ENCODE assay signal across 10 cellular contexts in the genomic region with DNA sequence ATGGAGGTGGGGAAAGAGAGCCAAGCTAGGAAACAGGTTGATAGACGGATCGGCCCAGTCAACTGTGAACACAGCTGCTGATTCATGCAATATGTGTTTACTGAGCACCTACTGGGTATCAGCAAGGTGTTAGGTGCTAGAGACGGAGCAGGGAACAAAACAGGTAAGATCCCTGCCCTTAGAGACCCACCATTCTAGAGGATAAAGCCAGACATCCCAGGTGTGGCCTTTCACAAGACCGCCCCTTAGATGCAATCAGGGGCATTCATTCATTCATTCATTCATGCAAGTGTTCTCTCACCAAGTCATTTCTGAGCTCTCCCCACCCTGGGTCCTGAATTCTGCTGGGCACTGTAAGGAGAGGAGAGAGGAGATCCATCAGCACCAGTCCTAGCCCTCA. TPM values are rescaled to one million over a fixed set of nuclear protein-coding genes. Genes with fewer than 3 reads are reported as not detected.
DNase-seq lines count a peak whose midpoint lies in the region; ATAC-seq, FAIRE-seq and TF ChIP-seq lines count a peak whose summit lies in the region.
"Had no signal": no experiment of that assay in that cellular context is flagged by ENCODE, and none has a peak within 500 bp of the region (broad histone marks: within the 10 kb centered on the region; RNA-seq: fewer than 3 reads in every experiment).

No MANE protein-coding gene starts in this region.

- H3K36me3 Mint-ChIP-seq in activated CD4-positive, alpha-beta memory T cell treated with anti-CD3 and anti-CD28 coated beads, Interleukin-2, amount 10 ng/mL, durations not matched to agents 7 days and 5 days (ENCODE audit: low read depth) = no peaks in the 10 kb centered on the region

- H3K79me2 ChIP-seq in keratinocyte (ENCODE audit: control insufficient read depth, insufficient read depth, low read length) = no peaks in the 10 kb centered on the region

- dilution Hi-C loops in keratinocyte (cut with MboI; ENCODE audit: extremely low pct_ligation_motif_present, low sequenced_read_pairs) = no loop called here

- H4K20me1 ChIP-seq in keratinocyte (ENCODE audit: control insufficient read depth, extremely low read depth, insufficient read depth, low read length) = no peaks in the 10 kb centered on the region

- H3K27me3 ChIP-seq in H7 (ENCODE audit: control insufficient read depth, insufficient read depth, low read length) (peaks cover 31% of the 10 kb centered on the region), keratinocyte (ENCODE audit: control insufficient read depth, extremely low read depth, insufficient read depth, low read length) (no peaks in the 10 kb centered on the region)

- H3K27ac ChIP-seq in keratinocyte (ENCODE audit: control insufficient read depth, insufficient read depth, low read length) (no peak overlapping the region), skin epidermis (peak overlapping the region in 14 of 21 experiments; percentile 42 to 80 (median 70))
- H3K27ac ChIP-seq: KMS-11 had no signal

- no peaks in the 10 kb centered on the region for H3K27me3 Mint-ChIP-seq in activated CD4-positive, alpha-beta memory T cell treated with anti-CD3 and anti-CD28 coated beads, Interleukin-2, amount 10 ng/mL, durations not matched to agents 7 days and 5 days

- H3K4me1 Mint-ChIP-seq in activated CD4-positive, alpha-beta memory T cell treated with anti-CD3 and anti-CD28 coated beads, Interleukin-2, amount 10 ng/mL, durations not matched to agents 7 days and 5 days = peaks cover 29% of the 10 kb centered on the region

- ATAC-seq in GM21423 (IDR thresholded peaks at IDR 0.05; ENCODE audit: unreplicated experiment) = no peak
- ATAC-seq: HCT116 had no signal

- CTCF ChIA-PET in activated CD4-positive, alpha-beta memory T cell treated with anti-CD3 and anti-CD28 coated beads, Interleukin-2, amount 10 ng/mL, durations not matched to agents 7 days and 5 days (lab: Charles Lee) = no interaction called here

- H3K4me1 ChIP-seq in keratinocyte (ENCODE audit: control insufficient read depth, extremely low read depth, insufficient read depth, low read length) = peaks cover 5% of the 10 kb centered on the region

- no peaks in the 10 kb centered on the region for H3K9me1 ChIP-seq in keratinocyte (ENCODE audit: control insufficient read depth, extremely low read depth, insufficient read depth, low read length)

- H3K4me3 Mint-ChIP-seq in activated CD4-positive, alpha-beta memory T cell treated with anti-CD3 and anti-CD28 coated beads, Interleukin-2, amount 10 ng/mL, durations not matched to agents 7 days and 5 days = no peak overlapping the region

- H3K9ac ChIP-seq in keratinocyte (ENCODE audit: control insufficient read depth, extremely low read depth, insufficient read depth, low read length) = no peak overlapping the region
- H3K9ac ChIP-seq: KMS-11 had no signal

- H3K27ac Mint-ChIP-seq in activated CD4-positive, alpha-beta memory T cell treated with anti-CD3 and anti-CD28 coated beads, Interleukin-2, amount 10 ng/mL, durations not matched to agents 7 days and 5 days = peak overlapping the region; percentile 64

- H3K4me2 ChIP-seq in keratinocyte (ENCODE audit: control insufficient read depth, extremely low read depth, insufficient read depth, low read depth, low read length) = no peak overlapping the region
- H3K4me2 ChIP-seq: KMS-11 had no signal

- DNase-seq in H7 (no peak), keratinocyte (ENCODE audit: low read depth, low spot score) (no peak), NCI-H2196 (lab: John Stamatoyannopoulos, UW; ENCODE audit: unreplicated experiment) (no peak), NCI-H446 (lab: John Stamatoyannopoulos, UW) (no peak), DMS 273 (lab: John Stamatoyannopoulos, UW; ENCODE audit: unreplicated experiment) (no peak)
- DNase-seq in activated CD4-positive, alpha-beta memory T cell treated with anti-CD3 and anti-CD28 coated beads, Interleukin-2, amount 10 ng/mL, durations not matched to agents 7 days and 5 days = no peak

- H3K9me3 Mint-ChIP-seq in activated CD4-positive, alpha-beta memory T cell treated with anti-CD3 and anti-CD28 coated beads, Interleukin-2, amount 10 ng/mL, durations not matched to agents 7 days and 5 days = no peaks in the 10 kb centered on the region

- no peaks in the 10 kb centered on the region for H3K9me3 ChIP-seq in keratinocyte (ENCODE audit: control insufficient read depth, low read depth, low read length)

- FAIRE-seq in keratinocyte (lab: Jason Lieb, UNC) = no peak

- peak overlapping the region; percentile 43; the same call in 1 of the 2 replicates for H3K4me3 ChIP-seq in H7 (ENCODE audit: insufficient read depth, low read depth, low read length)
- H3K4me3 ChIP-seq in keratinocyte (ENCODE audit: control insufficient read depth in 2 of 3, extremely low read depth in 1 of 3, insufficient read depth in 2 of 3, low read depth in 1 of 3, low read length in 3 of 3) = no peak overlapping the region
- no peak overlapping the region for H3K4me3 ChIP-seq in skin epidermis

- TF ChIP-seq CTCF in keratinocyte (optimal IDR thresholded peaks at IDR 0.05 in 1 of 3, IDR thresholded peaks at IDR 0.05 in 1 of 3, conservative IDR thresholded peaks at IDR 0.05 in 1 of 3; ENCODE audit: extremely low read depth in 1 of 3, insufficient read depth in 2 of 3, low read length in 3 of 3) = no peak

- H2AFZ ChIP-seq in keratinocyte (ENCODE audit: control insufficient read depth, low read length) = peak overlapping the region; percentile 3

- H3K36me3 ChIP-seq in H7 (replicated peaks; ENCODE audit: control insufficient read depth, insufficient read depth, low read length) (no peaks in the 10 kb centered on the region), keratinocyte (ENCODE audit: control insufficient read depth in 2 of 2, extremely low read depth in 1 of 2, insufficient read depth in 2 of 2, low read length in 2 of 2) (no peaks in the 10 kb centered on the region)

- POLR2A ChIA-PET in activated CD4-positive, alpha-beta memory T cell treated with anti-CD3 and anti-CD28 coated beads, Interleukin-2, amount 10 ng/mL, durations not matched to agents 7 days and 5 days (lab: Charles Lee) = interaction anchor here (2.2 to 5.2 kb wide), 2 partner anchors 21 to 24 kb away, joined by 12 to 43 read pairs; a partner anchor contains a TSS

RNA-seq across cellular contexts. Expression of a gene that starts 20.2 kb away (rescaled TPM):
- 15.9 and 22.4 TPM in 2 replicates for total RNA-seq in H7 (2014; rRNA removed; shearing (Covaris generic))
- total RNA-seq in activated CD4-positive, alpha-beta memory T cell treated with anti-CD3 and anti-CD28 coated beads, Interleukin-2, amount 10 ng/mL, durations not matched to agents 7 days and 5 days = 10 to 100 TPM; 36.3 to 36.5 TPM
- polyA plus RNA-seq in keratinocyte = 7.3 to 13.9 TPM (median 9.6 TPM) in 3 replicates
- polyA plus RNA-seq in keratinocyte (2011; ENCODE audit: low read depth) = 12.6 TPM
- polyA plus RNA-seq in keratinocyte (2011; cell fraction: cytosol; rRNA removed) = 5.1 and 8.4 TPM in 2 replicates
- 11.5 and 13.3 TPM in 2 replicates for polyA plus RNA-seq in keratinocyte (2011; cell fraction: nucleus; rRNA removed)
- 10.7 and 11.0 TPM in 2 replicates for polyA plus RNA-seq in keratinocyte (2012; ENCODE audit: low replicate concordance)
- polyA minus RNA-seq in keratinocyte = 5.0 to 14.7 TPM (median 10.7 TPM) in 3 replicates
- 3.5 TPM for polyA minus RNA-seq in keratinocyte (2011; cell fraction: cytosol; rRNA and poly(A)+ RNA removed)
- polyA minus RNA-seq in keratinocyte (2011; cell fraction: nucleus; rRNA and poly(A)+ RNA removed) = 9.5 and 15.0 TPM in 2 replicates
